8 cellular contexts compared by ENCODE assay signal in the genomic region with DNA sequence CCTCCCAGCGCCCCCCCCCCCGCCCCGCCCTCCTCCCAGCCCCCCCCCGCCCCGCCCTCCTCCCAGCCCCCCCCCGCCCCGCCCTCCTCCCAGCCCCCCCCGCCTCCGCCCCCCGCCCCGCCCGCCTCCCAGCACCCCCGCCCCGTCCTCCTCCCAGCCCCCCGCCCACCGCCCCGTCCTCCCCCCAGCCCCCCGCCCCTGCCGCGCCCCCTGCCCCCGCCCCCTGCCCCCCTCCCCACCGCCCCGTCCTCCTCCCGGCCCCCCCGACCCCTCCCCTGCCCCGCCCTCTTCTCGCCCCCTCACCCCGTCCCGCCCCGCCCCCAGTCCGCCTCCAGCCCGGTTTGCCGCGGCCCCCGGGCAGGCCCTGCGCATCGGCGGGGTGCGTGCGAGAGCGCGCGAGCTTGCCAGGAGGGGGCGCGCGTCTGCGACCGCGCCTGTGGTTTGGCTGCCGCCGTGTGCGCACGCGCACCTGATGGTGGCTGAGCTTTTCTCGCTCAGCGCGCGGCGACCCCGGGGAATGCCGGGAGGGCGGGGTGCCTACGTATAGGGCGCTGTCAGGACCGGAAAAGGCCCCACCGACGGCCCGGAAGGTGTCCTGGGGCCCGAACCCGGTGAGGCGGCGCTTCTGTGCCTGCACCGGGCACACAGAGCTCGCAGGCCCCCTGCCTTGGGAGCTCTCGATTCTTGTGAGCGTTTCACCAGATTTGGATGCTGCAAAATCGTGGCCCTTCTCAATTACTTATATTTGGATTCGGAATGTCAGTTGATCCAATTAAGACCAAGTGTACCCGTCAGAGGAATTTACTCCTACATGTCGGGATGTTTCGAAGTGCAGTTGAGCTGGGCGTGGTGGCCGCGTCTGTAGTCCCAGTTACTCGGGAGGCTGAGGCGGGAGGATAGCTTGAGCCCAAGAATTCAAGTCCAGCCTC. TPM values are rescaled to one million over a fixed set of nuclear protein-coding genes. Genes with fewer than 3 reads are reported as not detected.
DNase-seq lines count a peak whose midpoint lies in the region; ATAC-seq and TF ChIP-seq lines count a peak whose summit lies in the region.

No MANE protein-coding gene starts in this region.

- CTCF ChIA-PET in BJ (lab: Yijun Ruan, JAX) = interaction anchor here (0.7 to 1.7 kb wide), 9 partner anchors 10 to 195 kb away, joined by 3 to 7 read pairs (median 4); no protein-coding TSS in a partner anchor

- H3K27me3 ChIP-seq in BJ (ENCODE audit: control insufficient read depth, insufficient read depth, low read length) = peaks cover 2% of the 10 kb centered on the region

- peak; percentile 66 for DNase-seq in BJ (ENCODE audit: low read depth)
- peak; percentile 99 for DNase-seq in GM19238 (ENCODE audit: insufficient read length, low spot score)
- peak; percentile 91 for DNase-seq in NCI-H446 treated with DMSO at 0.1 percent for 48 hours (lab: John Stamatoyannopoulos, UW)
- peak; percentile 98 for DNase-seq in activated CD4-positive, CD25-positive, alpha-beta regulatory T cell treated with anti-CD3 and anti-CD28 coated beads, Interleukin-2, amount 50 U/mL, for 72 hours
- DNase-seq in cerebellar nuclear complex (lab: John Stamatoyannopoulos, UW) = peak; percentile 39 to 72
- peak; percentile 90 for DNase-seq in kidney glomerular epithelial cell (lab: John Stamatoyannopoulos, UW)
- DNase-seq in stimulated activated CD4-positive, alpha-beta T cell treated with anti-CD3 and anti-CD28 coated beads, Interleukin-15, amount 100 ng/mL, for 24 hours = peak; percentile 98

- TF ChIP-seq CTCF in BJ (IDR thresholded peaks at IDR 0.05; ENCODE audit: insufficient read depth, low read depth, low read length) = peak; percentile 43

- H3K36me3 ChIP-seq in BJ (ENCODE audit: control insufficient read depth, insufficient read depth, low read length) = peaks cover 2% of the 10 kb centered on the region; the same call in 1 of the 2 replicates

- POLR2A ChIA-PET in BJ (lab: Charles Lee) = interaction anchor here (0.6 to 0.7 kb wide), 4 partner anchors 10 to 802 kb away, joined by 3 to 4 read pairs (median 4); no protein-coding TSS in a partner anchor

- peak overlapping the region; percentile 47 for H3K4me3 ChIP-seq in BJ (ENCODE audit: low read depth, low read length)

- ATAC-seq in HG03432 (IDR thresholded peaks at IDR 0.05; ENCODE audit: unreplicated experiment) = peak; percentile 80

RNA-seq across cellular contexts. Expression of gene TTLL12, which starts 0.5 kb away (rescaled TPM):
- polyA plus RNA-seq in BJ (2011; rRNA removed) = 7.5 and 12.6 TPM in 2 replicates
- 10.1 and 12.0 TPM in 2 replicates for polyA minus RNA-seq in BJ (2011; rRNA and poly(A)+ RNA removed)

RNA-seq across cellular contexts. Expression of gene TSPO, which starts 36.1 kb away (rescaled TPM):
- polyA plus RNA-seq in BJ (2011; rRNA removed) = 250 and 313 TPM in 2 replicates
- polyA minus RNA-seq in BJ (2011; rRNA and poly(A)+ RNA removed) = 40.0 and 55.3 TPM in 2 replicates

RNA-seq across cellular contexts. Expression of gene MCAT, which starts 44.2 kb away (rescaled TPM):
- 12.5 and 19.4 TPM in 2 replicates for polyA plus RNA-seq in BJ (2011; rRNA removed)
- polyA minus RNA-seq in BJ (2011; rRNA and poly(A)+ RNA removed) = 3.8 and 6.6 TPM in 2 replicates

Comparison
In these comparisons a context has a peak if more than half of its experiments do, and no peak if none do; other contexts are left out.
1. Peak in every context shown above with its lines: DNase-seq, ATAC-seq and H3K4me3 ChIP-seq.